20 cellular contexts compared by ENCODE assay signal in the genomic region with DNA sequence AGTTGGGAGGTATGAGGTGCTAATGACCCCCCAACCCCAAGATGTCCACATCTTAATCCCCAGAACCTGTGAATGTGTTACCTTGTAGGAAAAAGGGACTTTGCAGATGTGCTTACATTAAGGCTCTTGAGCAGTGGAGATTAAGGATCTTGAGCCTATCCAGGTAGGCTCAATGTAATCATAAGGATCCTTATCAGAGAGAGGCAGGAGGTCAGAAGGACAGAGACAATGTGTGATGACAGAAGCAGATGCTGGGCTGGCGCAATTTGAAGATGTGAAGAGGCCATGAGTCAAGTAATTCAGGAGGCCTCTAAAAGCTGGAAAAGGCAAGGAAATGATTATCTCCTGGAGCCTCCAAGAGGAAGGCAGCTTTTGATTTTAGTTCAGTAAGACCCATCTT.
"Had no signal": no experiment of that assay in that cellular context is flagged by ENCODE, and none has a peak within 500 bp of the region (broad histone marks: within the 10 kb centered on the region; RNA-seq: fewer than 3 reads in every experiment).

No MANE protein-coding gene starts in this region.

- H3K36me3 Mint-ChIP-seq: natural killer cell treated with Interleukin-12 subunit alpha and Interleukin-12 subunit beta and Interleukin-15 and Interleukin-18, amount 100 ng/mL, for 72 hours; stimulated activated naive B cell treated with anti-CD40 and anti-IgM and Interleukin-4, amounts not matched to agents 10 μg/mL and 1 μg/mL and 100 μg/mL, for 72 hours had no signal

- H3K27me3 Mint-ChIP-seq: stimulated activated naive B cell treated with anti-CD40 and anti-IgM and Interleukin-4, amounts not matched to agents 10 μg/mL and 1 μg/mL and 100 μg/mL, for 72 hours had no signal

- H3K4me3 Mint-ChIP-seq: naive thymus-derived CD4-positive, alpha-beta T cell; natural killer cell treated with Interleukin-12 subunit alpha and Interleukin-12 subunit beta and Interleukin-15 and Interleukin-18, amount 100 ng/mL, for 72 hours; stimulated activated naive B cell treated with anti-CD40 and anti-IgM and Interleukin-4, amounts not matched to agents 10 μg/mL and 1 μg/mL and 100 μg/mL, for 72 hours had no signal

- H3K27ac Mint-ChIP-seq: naive thymus-derived CD4-positive, alpha-beta T cell; natural killer cell treated with Interleukin-12 subunit alpha and Interleukin-12 subunit beta and Interleukin-15 and Interleukin-18, amount 100 ng/mL, for 72 hours; progenitor cell of endocrine pancreas; stimulated activated naive B cell treated with anti-CD40 and anti-IgM and Interleukin-4, amounts not matched to agents 10 μg/mL and 1 μg/mL and 100 μg/mL, for 72 hours had no signal

- ATAC-seq: mucosa of descending colon; naive thymus-derived CD4-positive, alpha-beta T cell; natural killer cell treated with Interleukin-12 subunit alpha and Interleukin-12 subunit beta and Interleukin-15 and Interleukin-18, amount 100 ng/mL, for 72 hours; right lobe of liver; stimulated activated naive B cell treated with anti-CD40 and anti-IgM and Interleukin-4, amounts not matched to agents 10 μg/mL and 1 μg/mL and 100 μg/mL, for 72 hours; stimulated activated naive CD8-positive, alpha-beta T cell treated with anti-CD3 and anti-CD28 coated beads, Interleukin-15, Interleukin-2, amounts not matched to agents 100 U/mL and 50 U/mL, for 24 hours had no signal

- DNase-seq: islet precursor cell; left ventricle myocardium inferior; midbrain; mucosa of descending colon; naive thymus-derived CD4-positive, alpha-beta T cell; ovary; right lobe of liver; stimulated activated CD4-positive, alpha-beta T cell treated with anti-CD3 and anti-CD28 coated beads, Interleukin-1b, Interleukin-23, amount 100 ng/mL, for 48 hours; stimulated activated CD4-positive, alpha-beta T cell treated with anti-CD3 and anti-CD28 coated beads, Interleukin-2, amount 100 ng/mL, for 48 hours; stimulated activated CD4-positive, alpha-beta T cell treated with anti-CD3 and anti-CD28 coated beads, Interleukin-4, amount 100 ng/mL, for 4 hours; stimulated activated CD8-positive, alpha-beta memory T cell treated with anti-CD3 and anti-CD28 coated beads, Interleukin-4, amount 100 ng/mL, for 48 hours; stimulated activated naive B cell treated with anti-CD40 and anti-IgM and Interleukin-4, amounts not matched to agents 10 μg/mL and 1 μg/mL and 100 μg/mL, for 72 hours; stimulated activated naive CD8-positive, alpha-beta T cell treated with anti-CD3 and anti-CD28 coated beads, Interleukin-15, Interleukin-2, amounts not matched to agents 100 U/mL and 50 U/mL, for 24 hours; stomach; testis; thyroid gland; transverse colon; upper lobe of left lung had no signal

- H3K9me3 Mint-ChIP-seq: natural killer cell treated with Interleukin-12 subunit alpha and Interleukin-12 subunit beta and Interleukin-15 and Interleukin-18, amount 100 ng/mL, for 72 hours had no signal
